In genomic region chr2:24489942-24490673, GRCh38 we compare ENCODE assay signal across 8 cellular contexts. TPM values are rescaled to one million over a fixed set of nuclear protein-coding genes. Genes with fewer than 3 reads are reported as not detected.
DNase-seq lines count a peak whose midpoint lies in the region; ATAC-seq lines count a peak whose summit lies in the region.

No MANE protein-coding gene starts in this region.

- DNase-seq in stimulated activated CD4-positive, alpha-beta T cell treated with anti-CD3 and anti-CD28 coated beads, Interleukin-2, amount 100 ng/mL, for 48 hours, result peak; percentile 4 to 6
- DNase-seq in stimulated activated CD4-positive, alpha-beta T cell treated with anti-CD3 and anti-CD28 coated beads, Interleukin-4, amount 100 ng/mL, for 1 hour, result no peak
- DNase-seq in SJSA1 (ENCODE audit: low read depth in 1 of 2, low spot score in 2 of 2) (peak in 1 of 2 experiments; percentile 55), naive B cell (no peak), SKM-1 (lab: John Stamatoyannopoulos, UW; ENCODE audit: unreplicated experiment) (no peak), NCI-H345 treated with DMSO at 0.1 percent for 48 hours (lab: John Stamatoyannopoulos, UW; ENCODE audit: unreplicated experiment) (no peak), RPMI8226 (no peak)
- no peak for DNase-seq in effector memory CD4-positive, alpha-beta T cell

- H3K4me3 ChIP-seq in SJSA1, result peak overlapping the region; percentile 88
- peak overlapping the region; percentile 49 for H3K4me3 ChIP-seq in effector memory CD4-positive, alpha-beta T cell (ENCODE audit: insufficient read depth, low read depth, low read length, poor library complexity, severe bottlenecking)

- H3K27ac Mint-ChIP-seq in naive B cell, result peak overlapping the region; percentile 76 to 97 (median 91)

- H3K27me3 ChIP-seq in SJSA1 (replicated peaks), result peaks cover 3% of the 10 kb centered on the region; the same call in 1 of the 2 replicates
- H3K27me3 ChIP-seq in effector memory CD4-positive, alpha-beta T cell (replicated peaks; ENCODE audit: control insufficient read depth, insufficient read depth, low read length, poor library complexity, severe bottlenecking), result no peaks in the 10 kb centered on the region

- H3K9me3 Mint-ChIP-seq in naive B cell, result no peaks in the 10 kb centered on the region

- H3K36me3 ChIP-seq in SJSA1, result peaks cover 3% of the 10 kb centered on the region; the same call in 1 of the 2 replicates
- no peaks in the 10 kb centered on the region for H3K36me3 ChIP-seq in effector memory CD4-positive, alpha-beta T cell (ENCODE audit: control insufficient read depth, insufficient read depth, low read length)

- peak overlapping the region; percentile 35 for H3K27ac ChIP-seq in SJSA1
- peak overlapping the region; percentile 76 for H3K27ac ChIP-seq in effector memory CD4-positive, alpha-beta T cell (ENCODE audit: insufficient read depth, low read length, poor library complexity, severe bottlenecking)

- H3K4me1 Mint-ChIP-seq in naive B cell, result peaks cover 35 to 44% (median 36%) of the 10 kb centered on the region in 3 donors

- peak overlapping the region; percentile 92 to 97 (median 96) for H3K4me3 Mint-ChIP-seq in naive B cell

- no peaks in the 10 kb centered on the region for H3K27me3 Mint-ChIP-seq in naive B cell

- no peaks in the 10 kb centered on the region for H3K9me3 ChIP-seq in SJSA1 (replicated peaks)
- H3K9me3 ChIP-seq in effector memory CD4-positive, alpha-beta T cell (ENCODE audit: control insufficient read depth, low read length), result no peaks in the 10 kb centered on the region

- no peak for ATAC-seq in naive B cell (ENCODE audit: low read depth in 2 of 2)

- peaks cover 22% of the 10 kb centered on the region for H3K4me1 ChIP-seq in SJSA1 (replicated peaks)
- peaks cover 20% of the 10 kb centered on the region for H3K4me1 ChIP-seq in effector memory CD4-positive, alpha-beta T cell (ENCODE audit: control insufficient read depth, insufficient read depth, low read length, poor library complexity, severe bottlenecking)

- H3K36me3 Mint-ChIP-seq in naive B cell, result no peaks in the 10 kb centered on the region

RNA-seq across cellular contexts. Expression of gene NCOA1, which starts 0.9 kb away (rescaled TPM):
- 8.4 and 14.5 TPM in 2 replicates for total RNA-seq in SJSA1 (2014; rRNA removed; shearing (Covaris generic))
- 10 to 100 TPM in 5 of 6 donors, 1 to 10 TPM in 1; 9.8 to 21.3 (median 12.6) TPM for polyA plus RNA-seq in naive B cell (ENCODE audit: low read depth in 6 of 6)

Comparison
In these comparisons a context has a peak if more than half of its experiments do, and no peak if none do; other contexts are left out.
1. DNase-seq: peak in stimulated activated CD4-positive, alpha-beta T cell treated with anti-CD3 and anti-CD28 coated beads, Interleukin-2, amount 100 ng/mL, for 48 hours (2 of 2); none in stimulated activated CD4-positive, alpha-beta T cell treated with anti-CD3 and anti-CD28 coated beads, Interleukin-4, amount 100 ng/mL, for 1 hour (single experiment), effector memory CD4-positive, alpha-beta T cell (0 of 3), naive B cell (single experiment), SKM-1 (single experiment), NCI-H345 treated with DMSO at 0.1 percent for 48 hours (single experiment) and RPMI8226 (single experiment).